16 cellular contexts compared by ENCODE assay signal in the genomic region with DNA sequence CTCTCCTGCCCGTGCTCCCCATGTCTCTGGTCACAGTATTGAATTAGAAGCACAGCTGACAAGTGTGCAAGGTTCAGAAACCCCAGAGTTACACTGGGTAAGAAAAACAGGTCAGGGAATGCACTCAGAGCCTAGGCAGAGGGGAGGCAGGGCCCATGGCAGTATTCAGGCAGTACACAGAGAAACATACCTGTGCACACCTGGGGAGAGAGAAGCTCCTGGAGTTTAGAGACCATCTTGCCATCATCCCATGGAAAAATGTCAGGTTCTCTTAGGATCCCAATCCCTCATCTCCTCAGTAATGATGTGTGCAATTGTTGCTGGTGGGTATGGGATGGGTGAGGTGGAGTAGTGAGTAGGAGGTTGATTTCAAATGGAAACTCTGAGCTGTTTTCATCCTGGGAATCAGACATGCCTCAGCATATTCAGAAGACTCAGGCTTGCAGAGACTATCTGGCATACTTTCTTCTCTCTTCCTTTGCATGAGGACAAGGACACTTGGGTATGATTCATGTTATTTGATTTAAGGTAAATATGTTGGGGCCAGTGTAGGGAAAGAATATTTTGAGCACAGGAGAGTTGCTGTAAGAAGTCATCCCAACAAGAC.
DNase-seq lines count a peak whose midpoint lies in the region; ATAC-seq, FAIRE-seq and TF ChIP-seq lines count a peak whose summit lies in the region.
"Had no signal": no experiment of that assay in that cellular context is flagged by ENCODE, and none has a peak within 500 bp of the region (broad histone marks: within the 10 kb centered on the region; RNA-seq: fewer than 3 reads in every experiment).

No MANE protein-coding gene starts in this region.

- no peaks in the 10 kb centered on the region for H3K36me3 Mint-ChIP-seq in CD4-positive, alpha-beta memory T cell
- H3K36me3 Mint-ChIP-seq in effector memory CD8-positive, alpha-beta T cell (ENCODE audit: insufficient read depth) = no peaks in the 10 kb centered on the region

- WGBS in right cardiac atrium = 97% methylated on average over 1 of the region's 1 CpG

- H3K4me1 Mint-ChIP-seq in CD4-positive, alpha-beta memory T cell = peaks cover 17 to 34% (median 28%) of the 10 kb centered on the region in 4 donors
- peaks cover 17 to 31% of the 10 kb centered on the region in 2 donors for H3K4me1 Mint-ChIP-seq in effector memory CD8-positive, alpha-beta T cell (ENCODE audit: low read depth in 2 of 2)

- no TSS peak for BruUV-seq in OCI-LY7 (replicated peaks; lab: Mats Ljungman, UMichigan)

- no peaks in the 10 kb centered on the region for H3K9me2 ChIP-seq in OCI-LY7 (ENCODE audit: insufficient read depth, low read length)

- no peaks in the 10 kb centered on the region for H3K36me3 ChIP-seq in CD4-positive, alpha-beta memory T cell (ENCODE audit: insufficient read depth, low read length)
- no peaks in the 10 kb centered on the region for H3K36me3 ChIP-seq in OCI-LY7 (ENCODE audit: insufficient read depth, low read length)
- H3K36me3 ChIP-seq: lower lobe of right lung, suprapubic skin had no signal

- intact Hi-C loops in CD4-positive, alpha-beta memory T cell (cut with micrococcal nuclease) = no loop called here
- intact Hi-C loops in OCI-LY7 (cut with micrococcal nuclease; ENCODE audit: unreplicated experiment) (no loop called here), right cardiac atrium (cut with DNase I) (no loop called here)

- peak overlapping the region; percentile 10; the same call in 1 of the 2 replicates for H2AFZ ChIP-seq in OCI-LY7 (ENCODE audit: low read length)

- H3K27ac Mint-ChIP-seq in CD4-positive, alpha-beta memory T cell = peak overlapping the region in 4 of 7 donors; percentile 17 to 54 (median 43)
- peak overlapping the region; percentile 56 to 83 for H3K27ac Mint-ChIP-seq in effector memory CD8-positive, alpha-beta T cell

- H3K4me2 ChIP-seq in OCI-LY7 (ENCODE audit: low read length) = no peak overlapping the region

- CTCF ChIA-PET in CD4-positive, alpha-beta memory T cell (lab: Charles Lee; ENCODE audit: partially characterized antibody) = interaction anchor here (0.7 to 3.0 kb wide), 5 partner anchors 13 to 239 kb away, joined by 3 to 14 read pairs (median 4); a partner anchor contains a TSS
- CTCF ChIA-PET in OCI-LY7 (lab: Charles Lee; ENCODE audit: unreplicated experiment) = no interaction called here

- no peak for TF ChIP-seq CTCF in OCI-LY7 (conservative IDR thresholded peaks at IDR 0.05; ENCODE audit: low read length)

- peaks cover 23% of the 10 kb centered on the region for H3K4me1 ChIP-seq in CD4-positive, alpha-beta memory T cell (ENCODE audit: insufficient read depth, low read length)
- H3K4me1 ChIP-seq in OCI-LY7 (ENCODE audit: insufficient read depth, low read length, poor library complexity, severe bottlenecking) (peaks cover 41% of the 10 kb centered on the region), right cardiac atrium (ENCODE audit: control insufficient read depth, insufficient read depth, low read length) (peaks cover 3% of the 10 kb centered on the region)

- no peaks in the 10 kb centered on the region for H3K79me2 ChIP-seq in OCI-LY7 (ENCODE audit: insufficient read depth, low read depth, low read length)

- no peaks in the 10 kb centered on the region for H3K27me3 Mint-ChIP-seq in CD4-positive, alpha-beta memory T cell
- no peaks in the 10 kb centered on the region for H3K27me3 Mint-ChIP-seq in effector memory CD8-positive, alpha-beta T cell

- H3K4me3 Mint-ChIP-seq in CD4-positive, alpha-beta memory T cell = peak overlapping the region in 6 of 8 donors; percentile 22 to 75 (median 70)
- peak overlapping the region; percentile 58 to 63 for H3K4me3 Mint-ChIP-seq in effector memory CD8-positive, alpha-beta T cell

- H3K9me3 ChIP-seq in CD4-positive, alpha-beta memory T cell (ENCODE audit: control insufficient read depth in 1 of 2, low read length in 2 of 2) = no peaks in the 10 kb centered on the region
- H3K9me3 ChIP-seq in OCI-LY7 (ENCODE audit: low read length) (no peaks in the 10 kb centered on the region), right cardiac atrium (ENCODE audit: control insufficient read depth, low read length) (no peaks in the 10 kb centered on the region)
- H3K9me3 ChIP-seq: lower lobe of right lung, suprapubic skin had no signal

- no peak for DNase-seq in CD4-positive, alpha-beta memory T cell
- DNase-seq in OCI-LY7 (ENCODE audit: low spot score) (no peak), putamen (ENCODE audit: low spot score) (peak; percentile 13), right cardiac atrium (no peak), HTR-8/SVneo (ENCODE audit: insufficient read length, low spot score) (no peak)
- no peak for DNase-seq in effector memory CD8-positive, alpha-beta T cell
- DNase-seq: aorta; DMS 273 treated with DMSO at 0.1 percent for 48 hours; Karpas-422; lower lobe of right lung; NCI-H1105 treated with DMSO at 0.1 percent for 48 hours; stimulated activated CD4-positive, alpha-beta T cell treated with anti-CD3 and anti-CD28 coated beads, Interleukin-2, amount 100 ng/mL, for 48 hours had no signal

- no peak overlapping the region for H3K4me3 ChIP-seq in CD4-positive, alpha-beta memory T cell (ENCODE audit: low read length in 2 of 2)
- no peak overlapping the region for H3K4me3 ChIP-seq in OCI-LY7 (ENCODE audit: low read depth, low read length, poor library complexity, severe bottlenecking)
- H3K4me3 ChIP-seq in right cardiac atrium (ENCODE audit: low read length) = no peak overlapping the region
- H3K4me3 ChIP-seq: lower lobe of right lung, suprapubic skin had no signal

- H3K27ac ChIP-seq in CD4-positive, alpha-beta memory T cell (ENCODE audit: low read depth, low read length) = no peak overlapping the region
- H3K27ac ChIP-seq in OCI-LY7 (ENCODE audit: low read depth, low read length, poor library complexity, severe bottlenecking) = no peak overlapping the region
- H3K27ac ChIP-seq in right cardiac atrium (ENCODE audit: low read length) = no peak overlapping the region
- H3K27ac ChIP-seq: lower lobe of right lung, suprapubic skin had no signal

- H3K27me3 ChIP-seq in CD4-positive, alpha-beta memory T cell (ENCODE audit: insufficient read depth, low read length) = no peaks in the 10 kb centered on the region
- H3K27me3 ChIP-seq in right cardiac atrium (ENCODE audit: control insufficient read depth, insufficient read depth) = no peaks in the 10 kb centered on the region
- H3K27me3 ChIP-seq: suprapubic skin had no signal

- POLR2A ChIA-PET in CD4-positive, alpha-beta memory T cell (lab: Charles Lee; ENCODE audit: partially characterized antibody) = interaction anchor here (1.1 to 4.1 kb wide), 7 partner anchors 10 to 240 kb away, joined by 3 to 42 read pairs (median 6); a partner anchor contains a TSS
- POLR2A ChIA-PET in OCI-LY7 (lab: Charles Lee) = no interaction called here

- no peak for ATAC-seq in effector memory CD8-positive, alpha-beta T cell (replicated peaks)
- no peak for ATAC-seq in HG03469 (IDR thresholded peaks at IDR 0.05; ENCODE audit: unreplicated experiment)
- no peak for ATAC-seq in right cardiac atrium
- ATAC-seq: lower lobe of right lung, Panc1 had no signal

- no peaks in the 10 kb centered on the region for H4K20me1 ChIP-seq in OCI-LY7 (ENCODE audit: insufficient read depth, low read length)

- FAIRE-seq in HTR-8/SVneo (lab: Jason Lieb, UNC) = no peak
- FAIRE-seq: GM12892 had no signal

- H3K9me3 Mint-ChIP-seq in CD4-positive, alpha-beta memory T cell = peaks cover 0 to 7% (median 0%) of the 10 kb centered on the region in 8 donors
- H3K9me3 Mint-ChIP-seq in effector memory CD8-positive, alpha-beta T cell = no peaks in the 10 kb centered on the region
